Comparison of ENCODE assay signal across 1 cellular context in genomic region chr4:39658756-39659155, GRCh38.
TF ChIP-seq lines count a peak whose summit lies in the region.

No MANE protein-coding gene starts in this region.

TF ChIP-seq in H1, 55 proteins besides CTCF, POLR2A, EP300 and RAD21:
- TF ChIP-seq HDAC6 (IDR thresholded peaks at IDR 0.05; ENCODE audit: low read depth, low read length) (no peak), RBBP5 (IDR thresholded peaks at IDR 0.05; ENCODE audit: borderline replicate concordance, low read depth, low read length) (no peak), BRCA1 (IDR thresholded peaks at IDR 0.05; ENCODE audit: low read depth, low read length) (no peak), ATF3 (IDR thresholded peaks at IDR 0.05; ENCODE audit: insufficient read depth, low read depth, low read length) (no peak)
